ENCODE assay signal across 8 cellular contexts in genomic region chr17:81237591-81238489, GRCh38. TPM values are rescaled to one million over a fixed set of nuclear protein-coding genes. Genes with fewer than 3 reads are reported as not detected.
DNase-seq lines count a peak whose midpoint lies in the region; ATAC-seq and TF ChIP-seq lines count a peak whose summit lies in the region.

No MANE protein-coding gene starts in this region.

- H3K9me3 ChIP-seq in mammary epithelial cell (replicated peaks; ENCODE audit: insufficient read depth, low read length), result no peaks in the 10 kb centered on the region
- no peaks in the 10 kb centered on the region for H3K9me3 ChIP-seq in mucosa of rectum (ENCODE audit: control insufficient read depth in 2 of 2, low read length in 2 of 2)

- H2AFZ ChIP-seq in ACC112 (ENCODE audit: low read length, unreplicated experiment) (peak overlapping the region; percentile 78), mammary epithelial cell (ENCODE audit: low read depth, low read length) (peak overlapping the region; percentile 83)

- no peak for TF ChIP-seq POLR2A in GM18505 (IDR thresholded peaks at IDR 0.05; ENCODE audit: borderline replicate concordance, extremely low read depth, insufficient read depth, insufficient read length)

- no peak overlapping the region for H3K27ac ChIP-seq in ACC112 (ENCODE audit: low read depth, low read length)
- peak overlapping the region; percentile 62 for H3K27ac ChIP-seq in HL-60 (replicated peaks)
- no peak overlapping the region for H3K27ac ChIP-seq in mammary epithelial cell (ENCODE audit: insufficient read depth, low read depth, low read length)
- H3K27ac ChIP-seq in mucosa of rectum (ENCODE audit: low read depth in 2 of 2, low read length in 2 of 2), result no peak overlapping the region

- peaks cover 8% of the 10 kb centered on the region for H3K4me1 ChIP-seq in ACC112 (ENCODE audit: control insufficient read depth, insufficient read depth, low read length, unreplicated experiment)
- H3K4me1 ChIP-seq in mammary epithelial cell (ENCODE audit: insufficient read depth, low read length), result peaks cover 19% of the 10 kb centered on the region
- H3K4me1 ChIP-seq in mucosa of rectum (ENCODE audit: control insufficient read depth in 2 of 2, insufficient read depth in 2 of 2, low read length in 2 of 2), result peaks cover 15 to 16% of the 10 kb centered on the region in 2 donors

- peak overlapping the region; percentile 71 for H3K9ac ChIP-seq in mammary epithelial cell (ENCODE audit: insufficient read depth, low read length)
- peak overlapping the region; percentile 70 to 74 for H3K9ac ChIP-seq in mucosa of rectum (ENCODE audit: low read depth in 1 of 2, low read length in 2 of 2)

- ATAC-seq in GM18505 (IDR thresholded peaks at IDR 0.05; ENCODE audit: unreplicated experiment), result no peak
- no peak for ATAC-seq in HG02588 (IDR thresholded peaks at IDR 0.05; ENCODE audit: unreplicated experiment)

- H3K79me2 ChIP-seq in ACC112 (ENCODE audit: control insufficient read depth, insufficient read depth, low read length, unreplicated experiment) (peaks cover 47% of the 10 kb centered on the region), mammary epithelial cell (ENCODE audit: insufficient read depth, low read length) (peaks cover 69% of the 10 kb centered on the region)

- BruUV-seq in mammary epithelial cell (replicated peaks; lab: Mats Ljungman, UMichigan), result no TSS peak

- CTCF ChIA-PET in mammary epithelial cell (lab: Charles Lee; ENCODE audit: low non-redundant PET), result no interaction called here

- DNase-seq in HL-60 (ENCODE audit: low read depth in 1 of 2, low spot score in 1 of 2) (peak in 1 of 2 experiments; percentile 44), mammary epithelial cell (no peak), G401 (ENCODE audit: low spot score) (no peak), cerebellar cortex (ENCODE audit: low spot score) (no peak)

- dilution Hi-C loops in mammary epithelial cell (cut with HindIII; ENCODE audit: low sequenced_read_pairs), result loop anchor here (5.0 kb wide), 1 partner anchor 96 kb away; no protein-coding TSS in a partner anchor

- TF ChIP-seq CTCF in HL-60 (IDR thresholded peaks at IDR 0.05; ENCODE audit: insufficient read depth, low read length), result no peak
- no peak for TF ChIP-seq CTCF in mammary epithelial cell (conservative IDR thresholded peaks at IDR 0.05 in 1 of 2, IDR thresholded peaks at IDR 0.05 in 1 of 2; ENCODE audit: extremely low read depth in 1 of 2, insufficient read depth in 1 of 2, low read depth in 1 of 2, low read length in 2 of 2)

- WGBS in mammary epithelial cell (ENCODE audit: low coverage, missing lambda C conversion rate), result 51% methylated on average over 34 of the region's 36 CpGs

- intact Hi-C loops in mammary epithelial cell (cut with micrococcal nuclease), result no loop called here

- H3K4me2 ChIP-seq in mammary epithelial cell (ENCODE audit: insufficient read depth, low read depth, low read length), result peak overlapping the region; percentile 95

- in situ Hi-C loops in mammary epithelial cell (cut with MboI; ENCODE audit: low sequenced_read_pairs in 2 of 2), result loop anchor here in 1 of 2 donors (25.0 kb wide), 1 partner anchor 226 kb away; no protein-coding TSS in a partner anchor
- in situ Hi-C loops in G401 (cut with HindIII; ENCODE audit: low sequenced_read_pairs), result no loop called here

- H4K20me1 ChIP-seq in mammary epithelial cell (ENCODE audit: insufficient read depth, low read length), result no peaks in the 10 kb centered on the region

- H3K27me3 ChIP-seq in ACC112 (ENCODE audit: insufficient read depth, low read length) (no peaks in the 10 kb centered on the region), HL-60 (ENCODE audit: insufficient read depth, poor library complexity, severe bottlenecking) (no peaks in the 10 kb centered on the region), mammary epithelial cell (ENCODE audit: insufficient read depth, low read length) (no peaks in the 10 kb centered on the region), mucosa of rectum (ENCODE audit: control insufficient read depth in 2 of 2, insufficient read depth in 2 of 2, low read length in 2 of 2) (no peaks in the 10 kb centered on the region)

- peaks cover 3% of the 10 kb centered on the region; the same call in 1 of the 2 replicates for H3K36me3 ChIP-seq in ACC112 (ENCODE audit: insufficient read depth, low read length)
- peaks cover 8% of the 10 kb centered on the region for H3K36me3 ChIP-seq in mammary epithelial cell (ENCODE audit: insufficient read depth, low read length)
- H3K36me3 ChIP-seq in mucosa of rectum (ENCODE audit: control insufficient read depth in 2 of 2, insufficient read depth in 2 of 2, low read length in 2 of 2), result peaks cover 0 to 16% of the 10 kb centered on the region in 2 donors

- H3K4me3 ChIP-seq in ACC112 (ENCODE audit: low read depth, low read length), result peak overlapping the region; percentile 94
- H3K4me3 ChIP-seq in HL-60 (replicated peaks; ENCODE audit: insufficient read depth, low read length), result peak overlapping the region; percentile 97
- H3K4me3 ChIP-seq in mammary epithelial cell (replicated peaks in 1 of 3; ENCODE audit: insufficient read depth in 1 of 3, low read depth in 2 of 3, low read length in 3 of 3), result peak overlapping the region; percentile 71 to 94 (median 91)
- H3K4me3 ChIP-seq in mucosa of rectum (ENCODE audit: low read length in 2 of 2), result peak overlapping the region; percentile 87 to 89

RNA-seq across cellular contexts. Expression of gene TEPSIN, which starts 1.0 kb away (rescaled TPM):
- total RNA-seq in mammary epithelial cell, result 10 to 100 TPM; 15.7 to 25.7 TPM
- 10.3 TPM for polyA plus RNA-seq in mammary epithelial cell
- polyA minus RNA-seq in mammary epithelial cell, result 3.9 TPM
- total RNA-seq in G401 (2014; rRNA removed; shearing (Covaris generic)), result 14.4 and 18.1 TPM in 2 replicates

RNA-seq across cellular contexts. Expression of gene NDUFAF8, which starts 1.3 kb away (rescaled TPM):
- total RNA-seq in mammary epithelial cell, result 10 to 100 TPM; 14.7 to 98.1 TPM
- 112 TPM for polyA plus RNA-seq in mammary epithelial cell
- polyA minus RNA-seq in mammary epithelial cell, result 69.0 TPM
- 151 and 156 TPM in 2 replicates for total RNA-seq in G401 (2014; rRNA removed; shearing (Covaris generic))

RNA-seq across cellular contexts. Expression of gene CEP131, which starts 15.1 kb away (rescaled TPM):
- total RNA-seq in mammary epithelial cell, result 10 to 100 TPM in 1 of 2 donors, 1 to 10 TPM in 1; 8.7 to 13.1 TPM
- 6.1 TPM for polyA plus RNA-seq in mammary epithelial cell
- 1.5 TPM for polyA minus RNA-seq in mammary epithelial cell
- total RNA-seq in G401 (2014; rRNA removed; shearing (Covaris generic)), result 24.5 and 42.0 TPM in 2 replicates

RNA-seq across cellular contexts. Expression of gene SLC38A10, which starts 57.3 kb away (rescaled TPM):
- 10 to 100 TPM; 36.5 to 71.7 TPM for total RNA-seq in mammary epithelial cell
- 30.5 TPM for polyA plus RNA-seq in mammary epithelial cell
- 28.5 TPM for polyA minus RNA-seq in mammary epithelial cell
- 76.9 and 90.6 TPM in 2 replicates for total RNA-seq in G401 (2014; rRNA removed; shearing (Covaris generic))
